In genomic region chr9:76621011-76621410, GRCh38 we compare ENCODE assay signal across 26 cellular contexts.
A peak's percentile ranks its signal among the peaks of the same experiment; 100 is the strongest.
DNase-seq lines count a peak whose midpoint lies in the region; ATAC-seq and TF ChIP-seq lines count a peak whose summit lies in the region.
"Had no signal": no experiment of that assay in that cellular context is flagged by ENCODE, and none has a peak within 500 bp of the region (broad histone marks: within the 10 kb centered on the region; RNA-seq: fewer than 3 reads in every experiment).

No MANE protein-coding gene starts in this region.

- no peaks in the 10 kb centered on the region for H3K4me1 Mint-ChIP-seq in endothelial cell (ENCODE audit: unreplicated experiment)

- no peaks in the 10 kb centered on the region for H3K9me3 Mint-ChIP-seq in endothelial cell (ENCODE audit: unreplicated experiment)
- H3K9me3 Mint-ChIP-seq: activated CD4-positive, alpha-beta memory T cell treated with anti-CD3 and anti-CD28 coated beads, Interleukin-2, amount 10 ng/mL, durations not matched to agents 7 days and 5 days; CD8-positive, alpha-beta memory T cell; memory B cell; T-cell had no signal

- H3K36me3 Mint-ChIP-seq in endothelial cell (ENCODE audit: low read depth, unreplicated experiment): no peaks in the 10 kb centered on the region
- H3K36me3 Mint-ChIP-seq: activated naive CD8-positive, alpha-beta T cell; CD8-positive, alpha-beta memory T cell; memory B cell; T-cell had no signal

- TF ChIP-seq CTCF in endothelial cell (IDR thresholded peaks at IDR 0.05; ENCODE audit: unreplicated experiment): no peak

- ATAC-seq in HG02938 (IDR thresholded peaks at IDR 0.05; ENCODE audit: unreplicated experiment): no peak
- ATAC-seq: gastrocnemius medialis, HCT116, psoas muscle, T-cell had no signal

- H3K27ac Mint-ChIP-seq in endothelial cell (ENCODE audit: unreplicated experiment): no peak overlapping the region
- H3K27ac Mint-ChIP-seq: activated CD4-positive, alpha-beta memory T cell treated with anti-CD3 and anti-CD28 coated beads, Interleukin-2, amount 10 ng/mL, durations not matched to agents 7 days and 5 days; activated naive CD8-positive, alpha-beta T cell; memory B cell; T-cell had no signal

- H3K4me3 Mint-ChIP-seq in endothelial cell (ENCODE audit: unreplicated experiment): no peak overlapping the region
- H3K4me3 Mint-ChIP-seq: activated CD4-positive, alpha-beta memory T cell treated with anti-CD3 and anti-CD28 coated beads, Interleukin-2, amount 10 ng/mL, durations not matched to agents 7 days and 5 days; activated naive CD8-positive, alpha-beta T cell; CD8-positive, alpha-beta memory T cell; memory B cell; T-cell had no signal

- DNase-seq in NCI-H2029 (lab: John Stamatoyannopoulos, UW) (peak; percentile 20), NCI-H2029 treated with DMSO at 0.1 percent for 48 hours (lab: John Stamatoyannopoulos, UW) (no peak), M059J (ENCODE audit: low read depth) (peak; percentile 13), cerebellar nuclear complex (lab: John Stamatoyannopoulos, UW) (peak; percentile 45 to 54), renal cortical epithelial cell (ENCODE audit: low read depth) (peak; percentile 10), DMS153 treated with DMSO at 0.1 percent for 48 hours (lab: John Stamatoyannopoulos, UW; ENCODE audit: unreplicated experiment) (no peak), endothelial cell (ENCODE audit: low spot score) (no peak)
- DNase-seq: activated CD4-positive, alpha-beta memory T cell treated with anti-CD3 and anti-CD28 coated beads, Interleukin-2, amount 10 ng/mL, durations not matched to agents 7 days and 5 days; activated CD4-positive, alpha-beta T cell treated with anti-CD3 and anti-CD28 coated beads for 1 hour; activated CD8-positive, alpha-beta memory T cell treated with anti-CD3 and anti-CD28 coated beads, Interleukin-2, amount 50 U/mL, for 48 hours; aorta; CD8-positive, alpha-beta memory T cell; DMS153; gastrocnemius medialis; GF-D8; Karpas-422; left cardiac atrium; NCI-H187 treated with DMSO at 0.1 percent for 48 hours; NCI-H524 treated with DMSO at 0.1 percent for 48 hours; psoas muscle; stimulated activated naive CD4-positive, alpha-beta T cell; T-cell had no signal

- H3K27me3 Mint-ChIP-seq in endothelial cell (ENCODE audit: unreplicated experiment): no peaks in the 10 kb centered on the region

Comparison
In these comparisons a context has a peak if more than half of its experiments do, and no peak if none do; other contexts are left out.
1. DNase-seq: peak in NCI-H2029 (single experiment), M059J (single experiment), cerebellar nuclear complex (2 of 2) and renal cortical epithelial cell (single experiment); none in NCI-H2029 treated with DMSO at 0.1 percent for 48 hours (single experiment), DMS153 treated with DMSO at 0.1 percent for 48 hours (single experiment) and endothelial cell (single experiment).